In genomic region chr3:168847293-168847883, GRCh38 we compare ENCODE assay signal across 8 cellular contexts.
A peak's percentile ranks its signal among the peaks of the same experiment; 100 is the strongest.
DNase-seq lines count a peak whose midpoint lies in the region; ATAC-seq, FAIRE-seq and TF ChIP-seq lines count a peak whose summit lies in the region.

No MANE protein-coding gene starts in this region.

- H3K27ac ChIP-seq in SU-DHL-6 (ENCODE audit: low read depth, low read length) (no peak overlapping the region), stomach smooth muscle (ENCODE audit: low read length) (no peak overlapping the region)

- H3K4me3 ChIP-seq in SU-DHL-6 (ENCODE audit: insufficient read depth, low read length, poor library complexity, severe bottlenecking) (no peak overlapping the region), stomach smooth muscle (ENCODE audit: low read length in 2 of 2) (peak overlapping the region; percentile 10 to 38)

- no peak overlapping the region for H3K4me2 ChIP-seq in SU-DHL-6 (ENCODE audit: low read depth, low read length, poor library complexity, severe bottlenecking)

- no peaks in the 10 kb centered on the region for H3K79me2 ChIP-seq in SU-DHL-6 (ENCODE audit: insufficient read depth, low read length)

- H4K20me1 ChIP-seq in SU-DHL-6 (ENCODE audit: low read depth, low read length): no peaks in the 10 kb centered on the region; the same call in 1 of the 2 replicates

- H2AFZ ChIP-seq in SU-DHL-6 (ENCODE audit: low read depth, low read length, severe bottlenecking): no peak overlapping the region

- FAIRE-seq in G401.6 (lab: Jason Lieb, UNC): peak; percentile 81

- H3K4me1 ChIP-seq in stomach smooth muscle (ENCODE audit: control insufficient read depth, insufficient read depth, low read length): no peaks in the 10 kb centered on the region

- peak; percentile 71 for ATAC-seq in GM21576 (IDR thresholded peaks at IDR 0.05; ENCODE audit: unreplicated experiment)
- no peak for ATAC-seq in activated CD4-positive, CD25-positive, alpha-beta regulatory T cell treated with anti-CD3 and anti-CD28 coated beads, Interleukin-2, amount 50 U/mL, for 24 hours

- H3F3A ChIP-seq in SU-DHL-6 (ENCODE audit: insufficient read depth): no peaks in the 10 kb centered on the region

- H3K27me3 ChIP-seq in SU-DHL-6 (ENCODE audit: low read length): no peaks in the 10 kb centered on the region
- H3K27me3 ChIP-seq in stomach smooth muscle (ENCODE audit: control insufficient read depth in 1 of 2, insufficient read depth in 2 of 2, low read length in 2 of 2): no peaks in the 10 kb centered on the region

- no peaks in the 10 kb centered on the region for H3K9me2 ChIP-seq in SU-DHL-6 (replicated peaks; ENCODE audit: insufficient read depth, low read length)

- H3K9ac ChIP-seq in SU-DHL-6 (ENCODE audit: low read length) (no peak overlapping the region), stomach smooth muscle (ENCODE audit: low read length in 2 of 2) (no peak overlapping the region)

- H3K9me3 ChIP-seq in SU-DHL-6 (ENCODE audit: insufficient read depth, low read length) (no peaks in the 10 kb centered on the region), stomach smooth muscle (ENCODE audit: control insufficient read depth in 2 of 2, low read length in 2 of 2) (no peaks in the 10 kb centered on the region)

- TF ChIP-seq CTCF in SU-DHL-6 (IDR thresholded peaks at IDR 0.05; ENCODE audit: insufficient read depth, low read length, poor library complexity, severe bottlenecking): peak; percentile 48

- peak; percentile 11 for DNase-seq in MV-4-11 (lab: John Stamatoyannopoulos, UW)
- DNase-seq in head of caudate nucleus: peak in 27 of 42 donors; percentile 9 to 64 (median 35)
- DNase-seq in SKM-1 (lab: John Stamatoyannopoulos, UW; ENCODE audit: unreplicated experiment): no peak

- H3K36me3 ChIP-seq in SU-DHL-6 (ENCODE audit: low read length) (no peaks in the 10 kb centered on the region), stomach smooth muscle (ENCODE audit: control insufficient read depth in 2 of 2, insufficient read depth in 2 of 2, low read length in 2 of 2) (no peaks in the 10 kb centered on the region)

- intact Hi-C loops in head of caudate nucleus (cut with DNase I): loop anchor here (5.0 to 10.0 kb wide), 2 partner anchors 353 to 635 kb away; no protein-coding TSS in a partner anchor
